17 cellular contexts compared by ENCODE assay signal in the genomic region with DNA sequence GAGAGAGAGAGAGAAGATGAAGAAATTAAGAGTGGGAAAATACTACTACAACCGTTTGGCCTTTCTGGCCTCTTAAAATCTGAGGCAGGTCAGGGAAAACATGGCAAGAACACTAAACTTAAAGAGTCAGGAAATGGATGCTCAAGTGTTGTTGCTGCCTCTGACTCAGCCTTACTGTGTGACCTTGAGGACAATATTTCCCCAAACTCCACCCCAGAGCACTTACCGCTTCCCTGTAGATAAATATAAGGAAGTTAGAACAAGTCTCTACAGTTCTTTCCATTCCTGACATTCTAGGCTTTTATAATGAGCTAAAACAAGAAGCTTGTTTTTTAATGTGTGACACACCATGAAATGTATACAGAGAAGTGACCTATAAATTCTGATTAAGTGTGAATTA.
DNase-seq lines count a peak whose midpoint lies in the region; ATAC-seq, FAIRE-seq and TF ChIP-seq lines count a peak whose summit lies in the region.
"Had no signal": no experiment of that assay in that cellular context is flagged by ENCODE, and none has a peak within 500 bp of the region (broad histone marks: within the 10 kb centered on the region; RNA-seq: fewer than 3 reads in every experiment).

No MANE protein-coding gene starts in this region.

- H3K27me3 ChIP-seq in PC-3 (ENCODE audit: low read length) (no peaks in the 10 kb centered on the region), bronchial epithelial cell (ENCODE audit: control insufficient read depth, insufficient read depth, low read length) (no peaks in the 10 kb centered on the region), keratinocyte (ENCODE audit: control insufficient read depth, extremely low read depth, insufficient read depth, low read length) (no peaks in the 10 kb centered on the region)
- H3K27me3 ChIP-seq: esophagus squamous epithelium, thyroid gland had no signal

- H3K9me3 ChIP-seq in PC-3 (ENCODE audit: low read length) (no peaks in the 10 kb centered on the region), keratinocyte (ENCODE audit: control insufficient read depth, low read depth, low read length) (no peaks in the 10 kb centered on the region)
- H3K9me3 ChIP-seq: esophagus squamous epithelium, psoas muscle, thyroid gland had no signal

- no peaks in the 10 kb centered on the region for H3K9me1 ChIP-seq in keratinocyte (ENCODE audit: control insufficient read depth, extremely low read depth, insufficient read depth, low read length)

- H3K36me3 ChIP-seq in PC-3 (ENCODE audit: low read depth, low read length): no peaks in the 10 kb centered on the region
- no peaks in the 10 kb centered on the region for H3K36me3 ChIP-seq in bronchial epithelial cell (ENCODE audit: control insufficient read depth, insufficient read depth, low read length)
- no peaks in the 10 kb centered on the region for H3K36me3 ChIP-seq in keratinocyte (ENCODE audit: control insufficient read depth in 2 of 2, extremely low read depth in 1 of 2, insufficient read depth in 2 of 2, low read length in 2 of 2)
- H3K36me3 ChIP-seq: esophagus squamous epithelium, thyroid gland had no signal

- H3K4me2 ChIP-seq in PC-3 (ENCODE audit: low read length): no peak overlapping the region
- H3K4me2 ChIP-seq in keratinocyte (ENCODE audit: control insufficient read depth, extremely low read depth, insufficient read depth, low read depth, low read length): peak overlapping the region; percentile 2

- H3K4me3 ChIP-seq in PC-3 (ENCODE audit: low read length): no peak overlapping the region
- no peak overlapping the region for H3K4me3 ChIP-seq in bronchial epithelial cell (ENCODE audit: low read depth, low read length)
- H3K4me3 ChIP-seq in keratinocyte (ENCODE audit: control insufficient read depth in 2 of 3, extremely low read depth in 1 of 3, insufficient read depth in 2 of 3, low read depth in 1 of 3, low read length in 3 of 3): no peak overlapping the region
- H3K4me3 ChIP-seq: esophagus squamous epithelium, psoas muscle, thyroid gland had no signal

- H2AFZ ChIP-seq in PC-3 (ENCODE audit: low read length) (no peak overlapping the region), keratinocyte (ENCODE audit: control insufficient read depth, low read length) (no peak overlapping the region)

- H3K4me1 ChIP-seq in PC-3 (ENCODE audit: insufficient read depth, low read length) (no peaks in the 10 kb centered on the region), keratinocyte (ENCODE audit: control insufficient read depth, extremely low read depth, insufficient read depth, low read length) (peaks cover 40% of the 10 kb centered on the region)
- H3K4me1 ChIP-seq: esophagus squamous epithelium, psoas muscle, thyroid gland had no signal

- CTCF ChIA-PET in PC-3 (lab: Charles Lee): no interaction called here

- H3K9ac ChIP-seq in PC-3 (ENCODE audit: low read length) (no peak overlapping the region), keratinocyte (ENCODE audit: control insufficient read depth, extremely low read depth, insufficient read depth, low read length) (no peak overlapping the region)

- intact Hi-C loops in PC-3 (cut with micrococcal nuclease) (no loop called here), posterior vena cava (cut with DNase I) (no loop called here), sciatic nerve (cut with DNase I) (loop anchor here (5.0 kb wide), 1 partner anchor 1083 kb away; no protein-coding TSS in a partner anchor)

- FAIRE-seq in bronchial epithelial cell (lab: Jason Lieb, UNC): no peak
- peak; percentile 89 for FAIRE-seq in keratinocyte (lab: Jason Lieb, UNC)

- no peak overlapping the region for H3K27ac ChIP-seq in PC-3 (ENCODE audit: low read length)
- H3K27ac ChIP-seq in keratinocyte (ENCODE audit: control insufficient read depth, insufficient read depth, low read length): peak overlapping the region; percentile 30
- H3K27ac ChIP-seq: esophagus squamous epithelium, psoas muscle, thyroid gland had no signal

- DNase-seq in COLO829 (ENCODE audit: low spot score) (peak; percentile 0), PC-3 (peak; percentile 19), bronchial epithelial cell (ENCODE audit: low read depth) (peak; percentile 94), keratinocyte (ENCODE audit: low read depth, low spot score) (peak; percentile 77), posterior vena cava (ENCODE audit: low spot score) (no peak), sciatic nerve (ENCODE audit: low spot score) (no peak), NOMO-1 (lab: John Stamatoyannopoulos, UW; ENCODE audit: unreplicated experiment in 2 of 2) (no peak), CD1c-positive myeloid dendritic cell (ENCODE audit: extremely low spot score) (no peak)
- DNase-seq: activated naive CD4-positive, alpha-beta T cell treated with anti-CD3 and anti-CD28 coated beads, Interleukin-2, amount 50 U/mL, for 16 hours; cerebellar nuclear complex; esophagus squamous epithelium; NCI-H187; NCI-H69; psoas muscle; stimulated activated CD4-positive, alpha-beta T cell treated with anti-CD3 and anti-CD28 coated beads, Interleukin-1b, Interleukin-23, amount 100 ng/mL, for 48 hours; stimulated activated CD8-positive, alpha-beta memory T cell treated with anti-CD3 and anti-CD28 coated beads, Interleukin-4, amount 100 ng/mL, for 48 hours; thyroid gland had no signal

- TF ChIP-seq CTCF in PC-3 (conservative IDR thresholded peaks at IDR 0.05; ENCODE audit: low read depth, low read length) (no peak), bronchial epithelial cell (IDR thresholded peaks at IDR 0.05; ENCODE audit: insufficient read depth, low read length, severe bottlenecking) (no peak), keratinocyte (optimal IDR thresholded peaks at IDR 0.05 in 1 of 3, IDR thresholded peaks at IDR 0.05 in 1 of 3, conservative IDR thresholded peaks at IDR 0.05 in 1 of 3; ENCODE audit: extremely low read depth in 1 of 3, insufficient read depth in 2 of 3, low read length in 3 of 3) (no peak)

- no TSS peak for BruUV-seq in PC-3 (replicated peaks; lab: Mats Ljungman, UMichigan)

- H3K79me2 ChIP-seq in PC-3 (ENCODE audit: low read length) (no peaks in the 10 kb centered on the region), keratinocyte (ENCODE audit: control insufficient read depth, insufficient read depth, low read length) (no peaks in the 10 kb centered on the region)

- ATAC-seq in PC-3 (peak; percentile 43), sciatic nerve (no peak)
- ATAC-seq: psoas muscle had no signal

- POLR2A ChIA-PET in PC-3 (lab: Charles Lee; ENCODE audit: unreplicated experiment): no interaction called here

- no peaks in the 10 kb centered on the region for H3K9me2 ChIP-seq in PC-3 (replicated peaks; ENCODE audit: low read length)

- dilution Hi-C loops in keratinocyte (cut with MboI; ENCODE audit: extremely low pct_ligation_motif_present, low sequenced_read_pairs): no loop called here

- H4K20me1 ChIP-seq in PC-3 (ENCODE audit: low read length): no peaks in the 10 kb centered on the region
- no peaks in the 10 kb centered on the region for H4K20me1 ChIP-seq in keratinocyte (ENCODE audit: control insufficient read depth, extremely low read depth, insufficient read depth, low read length)

- no peaks in the 10 kb centered on the region for H3F3A ChIP-seq in PC-3 (ENCODE audit: low read length, unreplicated experiment)

Comparison
In these comparisons a context has a peak if more than half of its experiments do, and no peak if none do; other contexts are left out.
1. DNase-seq: peak in COLO829 (single experiment), PC-3 (single experiment), bronchial epithelial cell (single experiment) and keratinocyte (single experiment); none in posterior vena cava (single experiment), sciatic nerve (single experiment), NOMO-1 (0 of 2) and CD1c-positive myeloid dendritic cell (single experiment).